Comparison of ENCODE assay signal across 8 cellular contexts in the genomic region with DNA sequence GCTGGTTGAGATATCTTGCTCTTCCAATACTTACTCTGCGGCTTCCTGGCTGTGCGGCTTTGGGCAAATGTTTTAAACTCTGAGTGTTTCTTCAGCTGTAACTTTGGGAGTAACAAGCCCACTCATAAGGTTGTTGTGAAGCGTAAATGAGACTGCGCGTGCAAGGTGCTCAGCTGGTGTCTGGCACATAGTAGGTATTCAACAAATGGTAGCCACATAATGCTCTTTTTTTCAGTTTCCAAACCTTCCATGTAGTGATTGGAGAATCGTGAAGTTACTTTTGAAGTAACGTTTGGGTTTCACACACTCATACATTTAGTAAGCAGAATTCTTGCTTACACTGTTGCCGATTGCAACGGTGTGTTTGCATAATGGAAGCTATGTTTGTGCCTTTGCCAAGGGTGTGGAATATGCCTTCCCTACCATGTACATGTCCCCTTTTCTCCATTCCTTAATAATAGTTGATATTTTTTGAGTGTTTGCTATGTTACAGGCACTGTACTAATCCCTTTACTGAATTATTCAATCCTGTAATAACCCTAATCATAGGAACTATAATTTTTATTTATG. TPM values are rescaled to one million over a fixed set of nuclear protein-coding genes. Genes with fewer than 3 reads are reported as not detected.
DNase-seq lines count a peak whose midpoint lies in the region; ATAC-seq and TF ChIP-seq lines count a peak whose summit lies in the region.

No MANE protein-coding gene starts in this region.

- ATAC-seq in mucosa of descending colon (no peak), HG02759 (IDR thresholded peaks at IDR 0.05; ENCODE audit: unreplicated experiment) (no peak)

- TF ChIP-seq CTCF in cardiac fibroblast (IDR thresholded peaks at IDR 0.05; ENCODE audit: low read depth, low read length) (no peak), mucosa of descending colon (IDR thresholded peaks at IDR 0.05) (no peak)

- DNase-seq in ACHN (peak; percentile 6), cardiac fibroblast (ENCODE audit: low read depth in 2 of 2) (peak; percentile 14 to 16), mucosa of descending colon (no peak), A172 (ENCODE audit: low spot score) (no peak), NCI-H774 (lab: John Stamatoyannopoulos, UW) (no peak)
- no peak for DNase-seq in activated CD4-positive, alpha-beta T cell treated with anti-CD3 and anti-CD28 coated beads for 1 hour

- H3K36me3 ChIP-seq in HUES64 (ENCODE audit: insufficient read depth, low read length) (no peaks in the 10 kb centered on the region), mucosa of descending colon (ENCODE audit: low read depth) (no peaks in the 10 kb centered on the region)

- intact Hi-C loops in mucosa of descending colon (cut with DNase I, micrococcal nuclease), result loop anchor here (10.0 kb wide), 3 partner anchors 87 to 387 kb away; a partner anchor contains a TSS

- WGBS in HUES64, result 21% methylated on average over 8 of the region's 9 CpGs

- no peaks in the 10 kb centered on the region for H3K27me3 ChIP-seq in HUES64 (ENCODE audit: insufficient read depth, low read length)

- in situ Hi-C loops in ACHN (cut with HindIII; ENCODE audit: low pct_ligation_motif_present, low pct_unique_long_range_greater_than_20kb, low sequenced_read_pairs), result no loop called here

- peak overlapping the region; percentile 76 for H3K9ac ChIP-seq in HUES64 (ENCODE audit: low read depth, low read length)

- H3K27ac ChIP-seq in HUES64 (ENCODE audit: low read depth, low read length), result peak overlapping the region; percentile 79

- peak overlapping the region; percentile 82 for H3K4me3 ChIP-seq in HUES64 (ENCODE audit: low read length)
- H3K4me3 ChIP-seq in cardiac fibroblast (replicated peaks in 1 of 2; ENCODE audit: low read depth in 2 of 2, low read length in 2 of 2), result peak overlapping the region; percentile 73 to 94
- H3K4me3 ChIP-seq in mucosa of descending colon, result peak overlapping the region; percentile 74

- H3K9me3 ChIP-seq in HUES64 (ENCODE audit: insufficient read depth, low read depth, low read length) (no peaks in the 10 kb centered on the region), mucosa of descending colon (no peaks in the 10 kb centered on the region)

- peaks cover 26% of the 10 kb centered on the region for H3K4me1 ChIP-seq in HUES64 (ENCODE audit: insufficient read depth, low read length)
- H3K4me1 ChIP-seq in mucosa of descending colon (ENCODE audit: low read depth), result peaks cover 12% of the 10 kb centered on the region

RNA-seq across cellular contexts. Expression of a gene that starts 0.8 kb away (rescaled TPM):
- polyA plus RNA-seq in HUES64 (2013, experiment 1 of 2), result 19.8 TPM
- 16.0 TPM for polyA plus RNA-seq in HUES64 (2013, experiment 2 of 2)
- total RNA-seq in mucosa of descending colon, result 10 to 100 TPM; 21.9 to 34.0 (median 30.2) TPM
- 20.2 and 21.7 TPM in 2 replicates for total RNA-seq in A172 (2014; rRNA removed; shearing (Covaris generic))

Comparison
In these comparisons a context has a peak if more than half of its experiments do, and no peak if none do; other contexts are left out.
1. DNase-seq: peak in ACHN (single experiment) and cardiac fibroblast (2 of 2); none in mucosa of descending colon (0 of 3), A172 (single experiment), NCI-H774 (single experiment) and activated CD4-positive, alpha-beta T cell treated with anti-CD3 and anti-CD28 coated beads for 1 hour (single experiment).
2. Peak in every context shown above with its lines, with median percentiles within 50 percentile points of each other: H3K4me3 ChIP-seq.